In genomic region chr16:83807710-83808572, GRCh38 we compare ENCODE assay signal across 8 cellular contexts. TPM values are rescaled to one million over a fixed set of nuclear protein-coding genes. Genes with fewer than 3 reads are reported as not detected.
A peak's percentile ranks its signal among the peaks of the same experiment; 100 is the strongest.
DNase-seq lines count a peak whose midpoint lies in the region; ATAC-seq, FAIRE-seq and TF ChIP-seq lines count a peak whose summit lies in the region.

HSBP1 (plus strand) TSS chr16:83807978; CDS start chr16:83808077, 99 bp downstream.

- no peaks in the 10 kb centered on the region for H3K9me3 ChIP-seq in HepG2 (ENCODE audit: low read length)

- in situ Hi-C loops in HepG2 (cut with HindIII; ENCODE audit: extremely low pct_ligation_motif_present, low pct_unique_long_range_greater_than_20kb) = no loop called here

- H3K9me3 Mint-ChIP-seq in CD14-positive monocyte = peaks cover 0 to 7% (median 2%) of the 10 kb centered on the region in 7 donors

- 3% methylated on average over 43 of the region's 76 CpGs for WGBS in HepG2 (ENCODE audit: low lambda C conversion rate)

- POLR2A ChIA-PET in HepG2 (lab: Yijun Ruan, JAX) = interaction anchor here (0.6 to 1.0 kb wide), 2 partner anchors 43 to 135 kb away, joined by 3 read pairs; no protein-coding TSS in a partner anchor

- H3K4me1 ChIP-seq in HepG2 (ENCODE audit: insufficient read depth, low read length) = peaks cover 45% of the 10 kb centered on the region

- TF ChIP-seq POLR2A in HepG2 (IDR thresholded peaks at IDR 0.05; ENCODE audit: insufficient read depth in 1 of 2, low read depth in 2 of 2, low read length in 2 of 2) = peak; percentile 83 to 94

- peak within 1 kb of the TSS; percentile 72 for H3K27ac ChIP-seq in HepG2 (ENCODE audit: extremely low read length, insufficient read depth, low read length)

- peaks cover 4% of the 10 kb centered on the region for H4K20me1 ChIP-seq in HepG2 (ENCODE audit: insufficient read depth, low read length)

- no peak for FAIRE-seq in HepG2 (lab: Jason Lieb, UNC)

- H3K4me3 ChIP-seq in HepG2 (replicated peaks in 1 of 3; ENCODE audit: insufficient read depth in 1 of 3, low read depth in 2 of 3, low read length in 3 of 3) = peak within 1 kb of the TSS; percentile 87 to 98 (median 96)

- TF ChIP-seq RAD21 in HepG2 (CRISPR knock-in tag; IDR thresholded peaks at IDR 0.05) = peak; percentile 59

- H3K4me1 Mint-ChIP-seq in CD14-positive monocyte = peaks cover 68% of the 10 kb centered on the region

- TF ChIP-seq EP300 in HepG2 (IDR thresholded peaks at IDR 0.05; ENCODE audit: low read depth in 2 of 2, low read length in 2 of 2) (no peak), HepG2 (CRISPR knock-in tag; IDR thresholded peaks at IDR 0.05; ENCODE audit: borderline replicate concordance) (no peak)

- H3K36me3 Mint-ChIP-seq in CD14-positive monocyte = peaks cover 42 to 45% of the 10 kb centered on the region in 2 donors

- peak within 1 kb of the TSS; percentile 93 to 99 (median 98) for H3K27ac Mint-ChIP-seq in CD14-positive monocyte

- intact Hi-C loops in CD14-positive monocyte (cut with micrococcal nuclease) (loop anchor here (5.0 kb wide), 1 partner anchor 66 kb away; no protein-coding TSS in a partner anchor), HepG2 (cut with micrococcal nuclease; ENCODE audit: unreplicated experiment) (no loop called here)

- peak within 1 kb of the TSS; percentile 82 for H3K4me2 ChIP-seq in HepG2 (ENCODE audit: low read depth, low read length)

- peak within 1 kb of the TSS; percentile 95 for H3K9ac ChIP-seq in HepG2 (ENCODE audit: insufficient read depth, low read depth, low read length)

- H3K36me3 ChIP-seq in HepG2 (replicated peaks in 1 of 2; ENCODE audit: control insufficient read depth in 1 of 2, insufficient read depth in 2 of 2, low read length in 2 of 2) = peaks cover 1 to 18% of the 10 kb centered on the region in 2 experiments; a peak in 4 of 5 replicates

- peak; percentile 88 for ATAC-seq in GM19351 (IDR thresholded peaks at IDR 0.05; ENCODE audit: unreplicated experiment)
- peak; percentile 88 for ATAC-seq in HG03520 (IDR thresholded peaks at IDR 0.05; ENCODE audit: unreplicated experiment)
- peak; percentile 96 for ATAC-seq in HepG2

- TF ChIP-seq CTCF in CD14-positive monocyte (IDR thresholded peaks at IDR 0.05) (no peak), HepG2 (CRISPR knock-in tag; IDR thresholded peaks at IDR 0.05) (no peak)

- H3K79me2 ChIP-seq in HepG2 (ENCODE audit: insufficient read depth, low read length) = peaks cover 25% of the 10 kb centered on the region

- H3K27me3 ChIP-seq in HepG2 (ENCODE audit: control insufficient read depth in 1 of 2, insufficient read depth in 2 of 2, low read length in 2 of 2) = peaks cover 0 to under 1% of the 10 kb centered on the region in 2 experiments; a peak in 2 of 5 replicates

- peak within 1 kb of the TSS; percentile 71 for H2AFZ ChIP-seq in HepG2 (ENCODE audit: low read length)

- no TSS peak for BruUV-seq in HepG2 (replicated peaks; lab: Mats Ljungman, UMichigan)

- no peaks in the 10 kb centered on the region for H3K27me3 Mint-ChIP-seq in CD14-positive monocyte (ENCODE audit: low read depth in 3 of 3)

- CTCF ChIA-PET in HepG2 (lab: Yijun Ruan, JAX; ENCODE audit: low intra/inter-chr PET ratio, low total read pairs) = no interaction called here

- DNase-seq in CD14-positive monocyte (ENCODE audit: low spot score) (peak; percentile 96), NCI-H774 (lab: John Stamatoyannopoulos, UW) (peak; percentile 73), dermis blood vessel endothelial cell (peak; percentile 94), HepG2 (ENCODE audit: low spot score) (peak; percentile 87)
- DNase-seq in activated CD4-positive, alpha-beta T cell treated with anti-CD3 and anti-CD28 coated beads, Interleukin-2, amount 50 U/mL, for 24 hours (ENCODE audit: low read depth in 1 of 2, low spot score in 1 of 2) = peak; percentile 84 to 92
- peak; percentile 91 for DNase-seq in stimulated activated CD4-positive, alpha-beta T cell treated with anti-CD3 and anti-CD28 coated beads, Interleukin-2, amount 100 ng/mL, for 48 hours

- H3K4me3 Mint-ChIP-seq in CD14-positive monocyte = peak within 1 kb of the TSS; percentile 96 to 97

TF ChIP-seq in HepG2, 621 proteins besides CTCF, POLR2A, EP300 and RAD21 (continues in another document):
- TF ChIP-seq ZXDC (CRISPR knock-in tag; IDR thresholded peaks at IDR 0.05) (peak; percentile 80; the same call in 1 of the 2 replicates), ZNF446 (CRISPR knock-in tag; IDR thresholded peaks at IDR 0.05) (no peak), ZNF253 (CRISPR knock-in tag; IDR thresholded peaks at IDR 0.05; ENCODE audit: borderline replicate concordance) (no peak), MAZ (IDR thresholded peaks at IDR 0.05; ENCODE audit: borderline replicate concordance, low read depth, low read length) (no peak), MAZ (CRISPR knock-in tag; IDR thresholded peaks at IDR 0.05; ENCODE audit: low read depth) (peak; percentile 75), NBN (conservative IDR thresholded peaks at IDR 0.05) (no peak), ZFP62 (CRISPR knock-in tag; IDR thresholded peaks at IDR 0.05) (no peak; the same call in 1 of the 2 replicates), FOXK1 (CRISPR knock-in tag; IDR thresholded peaks at IDR 0.05; ENCODE audit: borderline replicate concordance, low read depth) (peak; percentile 70; the same call in 1 of the 2 replicates), SMAD9 (CRISPR knock-in tag; IDR thresholded peaks at IDR 0.05) (no peak), NFIB (CRISPR knock-in tag; IDR thresholded peaks at IDR 0.05; ENCODE audit: borderline replicate concordance) (no peak), KDM5A (IDR thresholded peaks at IDR 0.05; ENCODE audit: borderline replicate concordance, low read length) (peak; percentile 79)
- TF ChIP-seq, protein P1, sequence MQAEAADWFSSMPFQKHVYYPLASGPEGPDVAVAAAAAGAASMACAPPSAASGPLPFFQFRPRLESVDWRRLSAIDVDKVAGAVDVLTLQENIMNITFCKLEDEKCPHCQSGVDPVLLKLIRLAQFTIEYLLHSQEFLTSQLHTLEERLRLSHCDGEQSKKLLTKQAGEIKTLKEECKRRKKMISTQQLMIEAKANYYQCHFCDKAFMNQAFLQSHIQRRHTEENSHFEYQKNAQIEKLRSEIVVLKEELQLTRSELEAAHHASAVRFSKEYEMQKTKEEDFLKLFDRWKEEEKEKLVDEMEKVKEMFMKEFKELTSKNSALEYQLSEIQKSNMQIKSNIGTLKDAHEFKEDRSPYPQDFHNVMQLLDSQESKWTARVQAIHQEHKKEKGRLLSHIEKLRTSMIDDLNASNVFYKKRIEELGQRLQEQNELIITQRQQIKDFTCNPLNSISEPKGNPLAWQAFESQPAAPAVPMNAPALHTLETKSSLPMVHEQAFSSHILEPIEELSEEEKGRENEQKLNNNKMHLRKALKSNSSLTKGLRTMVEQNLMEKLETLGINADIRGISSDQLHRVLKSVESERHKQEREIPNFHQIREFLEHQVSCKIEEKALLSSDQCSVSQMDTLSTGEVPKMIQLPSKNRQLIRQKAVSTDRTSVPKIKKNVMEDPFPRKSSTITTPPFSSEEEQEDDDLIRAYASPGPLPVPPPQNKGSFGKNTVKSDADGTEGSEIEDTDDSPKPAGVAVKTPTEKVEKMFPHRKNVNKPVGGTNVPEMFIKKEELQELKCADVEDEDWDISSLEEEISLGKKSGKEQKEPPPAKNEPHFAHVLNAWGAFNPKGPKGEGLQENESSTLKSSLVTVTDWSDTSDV (CRISPR knock-in tag; IDR thresholded peaks at IDR 0.05) = no peak

RNA-seq across cellular contexts. Expression of gene HSBP1, which starts in this region (rescaled TPM):
- polyA plus RNA-seq in CD14-positive monocyte = 100 to 1,000 TPM; 178 to 194 TPM
- total RNA-seq in dermis blood vessel endothelial cell = 40.2 and 70.5 TPM in 2 replicates
- total RNA-seq in HepG2 (2016; rRNA removed; fragmentation: Illumina TruSeq; extraction: Trizol) = 292 and 469 TPM in 2 replicates
- total RNA-seq in HepG2 (2016; cell fraction: cytosol; rRNA removed; fragmentation: Illumina TruSeq; extraction: Trizol; ENCODE audit: low read depth) = 90.0 and 120 TPM in 2 replicates
- total RNA-seq in HepG2 (2016; cell fraction: insoluble cytoplasmic fraction; rRNA removed; fragmentation: Illumina TruSeq; extraction: Trizol) = 306 and 489 TPM in 2 replicates
- 174 and 189 TPM in 2 replicates for total RNA-seq in HepG2 (2016; cell fraction: membrane; rRNA removed; fragmentation: Illumina TruSeq; extraction: Trizol)
- total RNA-seq in HepG2 (2016; cell fraction: nucleus; rRNA removed; fragmentation: Illumina TruSeq; extraction: Trizol) = 120 and 128 TPM in 2 replicates
- 209 and 249 TPM in 2 replicates for polyA plus RNA-seq in HepG2 (2011; rRNA removed)
- polyA plus RNA-seq in HepG2 (2011; cell fraction: cytosol; rRNA removed) = 65.8 and 77.6 TPM in 2 replicates
- 38.6 and 45.2 TPM in 2 replicates for polyA plus RNA-seq in HepG2 (2011; cell fraction: nucleus; rRNA removed)
- polyA plus RNA-seq in HepG2 (2012) = 219 and 268 TPM in 2 replicates
- 132 and 186 TPM in 2 replicates for polyA plus RNA-seq in HepG2 (2016; cell fraction: cytosol; fragmentation: Illumina TruSeq; extraction: Trizol; ENCODE audit: low read depth)
- 432 and 474 TPM in 2 replicates for polyA plus RNA-seq in HepG2 (2016; cell fraction: insoluble cytoplasmic fraction; fragmentation: Illumina TruSeq; extraction: Trizol; ENCODE audit: low read depth)
- 169 and 214 TPM in 2 replicates for polyA plus RNA-seq in HepG2 (2016; cell fraction: membrane; fragmentation: Illumina TruSeq; extraction: Trizol; ENCODE audit: low read depth)
- 174 and 214 TPM in 2 replicates for polyA plus RNA-seq in HepG2 (2016; cell fraction: nucleus; fragmentation: Illumina TruSeq; extraction: Trizol; ENCODE audit: insufficient read depth, low read depth)
- 34.2 and 39.9 TPM in 2 replicates for polyA minus RNA-seq in HepG2 (2011; rRNA and poly(A)+ RNA removed; ENCODE audit: low replicate concordance)
- polyA minus RNA-seq in HepG2 (2011; cell fraction: cytosol; rRNA and poly(A)+ RNA removed) = 36.2 and 37.8 TPM in 2 replicates
- 26.5 and 28.5 TPM in 2 replicates for polyA minus RNA-seq in HepG2 (2011; cell fraction: nucleus; rRNA and poly(A)+ RNA removed)

Comparison
In these comparisons a context has a peak if more than half of its experiments do, and no peak if none do; other contexts are left out.
1. Peak in every context shown above with its lines: DNase-seq, ATAC-seq, H3K4me3 ChIP-seq and H3K27ac ChIP-seq.